23 cellular contexts compared by ENCODE assay signal in genomic region chr20:24866008-24866407, GRCh38.
"Had no signal": no experiment of that assay in that cellular context is flagged by ENCODE, and none has a peak within 500 bp of the region (broad histone marks: within the 10 kb centered on the region; RNA-seq: fewer than 3 reads in every experiment).

No MANE protein-coding gene starts in this region.

- H3K4me3 ChIP-seq: breast epithelium, heart right ventricle, psoas muscle, sigmoid colon, smooth muscle cell, tibial nerve had no signal

- H3K9me3 ChIP-seq: psoas muscle had no signal

- DNase-seq: activated CD4-positive, alpha-beta T cell treated with anti-CD3 and anti-CD28 coated beads for 4 hours; activated CD4-positive, alpha-beta T cell treated with anti-CD3 and anti-CD28 coated beads, Interleukin-2, amount 50 U/mL, for 4 hours; activated CD4-positive, CD25-positive, alpha-beta regulatory T cell; activated CD8-positive, alpha-beta memory T cell treated with anti-CD3 and anti-CD28 coated beads, Interleukin-2, amount 50 U/mL, for 4 hours; activated gamma-delta T cell treated with Interleukin-2 at 50 U/mL for 16 hours; activated naive CD4-positive, alpha-beta T cell treated with anti-CD3 and anti-CD28 coated beads, Interleukin-2, amount 50 U/mL, for 16 hours; activated T-cell treated with anti-CD3 and anti-CD28 coated beads, Interleukin-2, amount 50 U/mL, for 1 hour; central memory CD4-positive, alpha-beta T cell; foreskin keratinocyte; heart right ventricle; naive B cell; nucleus accumbens; psoas muscle; sigmoid colon; stimulated activated CD4-positive, alpha-beta T cell treated with anti-CD3 and anti-CD28 coated beads, Interleukin-15, amount 100 ng/mL, for 24 hours; stimulated activated CD4-positive, alpha-beta T cell treated with anti-CD3 and anti-CD28 coated beads, Interleukin-2, amount 100 ng/mL, for 24 hours; stimulated activated naive CD4-positive, alpha-beta T cell treated with Interleukin-2 at 50 U/mL for 16 hours; T-helper 1 cell had no signal

- H3K79me2 ChIP-seq: parathyroid adenoma had no signal

- H2AFZ ChIP-seq: parathyroid adenoma had no signal

- H3K9ac ChIP-seq: parathyroid adenoma had no signal

- H3K4me2 ChIP-seq: smooth muscle cell had no signal

- H3K4me1 ChIP-seq: breast epithelium, foreskin keratinocyte, heart right ventricle, parathyroid adenoma, psoas muscle, sigmoid colon, tibial nerve had no signal

- H3K27ac ChIP-seq: breast epithelium, foreskin keratinocyte, heart right ventricle, parathyroid adenoma, psoas muscle, sigmoid colon, tibial nerve had no signal

- ATAC-seq: esophagus mucosa, foreskin keratinocyte, heart right ventricle, psoas muscle had no signal

- H3K27me3 ChIP-seq: breast epithelium, foreskin keratinocyte, sigmoid colon, tibial nerve had no signal

- H3K36me3 ChIP-seq: breast epithelium, heart right ventricle, sigmoid colon, tibial nerve had no signal
